Comparison of ENCODE assay signal across 29 cellular contexts in genomic region chr4:152731997-152732396, GRCh38.
"Had no signal": no experiment of that assay in that cellular context is flagged by ENCODE, and none has a peak within 500 bp of the region (broad histone marks: within the 10 kb centered on the region; RNA-seq: fewer than 3 reads in every experiment).

No MANE protein-coding gene starts in this region.

- H3K4me1 ChIP-seq: gastrocnemius medialis had no signal

- H3K27ac Mint-ChIP-seq: activated B cell treated with CpG ODN at 0.5 μM for 24 hours; activated CD4-positive, alpha-beta memory T cell treated with anti-CD3 and anti-CD28 coated beads for 36 hours; activated CD4-positive, alpha-beta T cell treated with anti-CD3 and anti-CD28 coated beads, Interleukin-2, amount 10 ng/mL, durations not matched to agents 24 days and 14 days; activated naive CD4-positive, alpha-beta T cell treated with anti-CD3 and anti-CD28 coated beads, Interleukin-2, amount 10 ng/mL, durations not matched to agents 7 days and 5 days; activated naive CD4-positive, alpha-beta T cell treated with anti-CD3 and anti-CD28 coated beads, Interleukin-2, amount 50 U/mL, for 72 hours; activated naive CD8-positive, alpha-beta T cell treated with anti-CD3 and anti-CD28 coated beads, Interleukin-2, amount 10 ng/mL, durations not matched to agents 7 days and 5 days; activated T-cell treated with anti-CD3 and anti-CD28 coated beads, Interleukin-2, amount 50 U/mL, for 24 hours; activated T-cell treated with anti-CD3 and anti-CD28 coated beads, Interleukin-2, amount 50 U/mL, for 72 hours; dendritic cell treated with granulocyte-macrophage colony-stimulating factor and Interleukin-4, amounts not matched to agents 40 ng/mL and 50 ng/mL, for 4 days; endodermal cell had no signal

- H3K27ac ChIP-seq: brain microvascular endothelial cell, coronary artery, dorsolateral prefrontal cortex, foreskin keratinocyte, gastrocnemius medialis, VCaP had no signal

- H3K4me1 Mint-ChIP-seq: activated naive CD4-positive, alpha-beta T cell treated with anti-CD3 and anti-CD28 coated beads, Interleukin-2, amount 10 ng/mL, durations not matched to agents 7 days and 5 days had no signal

- FAIRE-seq: astrocyte, bronchial epithelial cell had no signal

- DNase-seq: activated B cell treated with CpG ODN at 0.5 μM for 24 hours; activated CD4-positive, alpha-beta memory T cell treated with anti-CD3 and anti-CD28 coated beads for 36 hours; activated CD4-positive, alpha-beta T cell treated with anti-CD3 and anti-CD28 coated beads, Interleukin-2, amount 10 ng/mL, durations not matched to agents 24 days and 14 days; activated CD8-positive, alpha-beta memory T cell treated with anti-CD3 and anti-CD28 coated beads, Interleukin-2, amount 50 U/mL, for 48 hours; activated gamma-delta T cell; activated naive CD4-positive, alpha-beta T cell; activated naive CD4-positive, alpha-beta T cell treated with anti-CD3 and anti-CD28 coated beads, Interleukin-2, amount 10 ng/mL, durations not matched to agents 7 days and 5 days; activated naive CD8-positive, alpha-beta T cell treated with anti-CD3 and anti-CD28 coated beads, Interleukin-2, amount 10 ng/mL, durations not matched to agents 7 days and 5 days; activated T-cell treated with anti-CD3 and anti-CD28 coated beads for 4 hours; activated T-cell treated with anti-CD3 and anti-CD28 coated beads, Interleukin-2, amount 50 U/mL, for 24 hours; activated T-cell treated with anti-CD3 and anti-CD28 coated beads, Interleukin-2, amount 50 U/mL, for 72 hours; amniotic stem cell; anterior cingulate cortex; brain microvascular endothelial cell; dorsolateral prefrontal cortex; effector memory CD4-positive, alpha-beta T cell; endodermal cell; foreskin keratinocyte; gastrocnemius medialis; T-helper 2 cell had no signal

- ATAC-seq: activated CD4-positive, CD25-positive, alpha-beta regulatory T cell treated with anti-CD3 and anti-CD28 coated beads, Interleukin-2, amount 50 U/mL, for 24 hours; activated naive CD4-positive, alpha-beta T cell treated with anti-CD3 and anti-CD28 coated beads, Interleukin-2, amount 50 U/mL, for 72 hours; activated T-cell treated with anti-CD3 and anti-CD28 coated beads, Interleukin-2, amount 50 U/mL, for 72 hours; esophagus mucosa; foreskin keratinocyte; gastrocnemius medialis had no signal

- H3K27me3 ChIP-seq: brain microvascular endothelial cell, dorsolateral prefrontal cortex, foreskin keratinocyte, gastrocnemius medialis had no signal

- H3K36me3 Mint-ChIP-seq: activated CD4-positive, alpha-beta memory T cell treated with anti-CD3 and anti-CD28 coated beads for 36 hours; activated naive CD4-positive, alpha-beta T cell treated with anti-CD3 and anti-CD28 coated beads, Interleukin-2, amount 10 ng/mL, durations not matched to agents 7 days and 5 days; activated naive CD4-positive, alpha-beta T cell treated with anti-CD3 and anti-CD28 coated beads, Interleukin-2, amount 50 U/mL, for 72 hours; activated naive CD8-positive, alpha-beta T cell treated with anti-CD3 and anti-CD28 coated beads, Interleukin-2, amount 10 ng/mL, durations not matched to agents 7 days and 5 days had no signal

- H3K9me3 ChIP-seq: gastrocnemius medialis had no signal

- H3K4me3 Mint-ChIP-seq: activated B cell treated with CpG ODN at 0.5 μM for 24 hours; activated CD4-positive, alpha-beta memory T cell treated with anti-CD3 and anti-CD28 coated beads for 36 hours; activated CD4-positive, alpha-beta T cell treated with anti-CD3 and anti-CD28 coated beads, Interleukin-2, amount 10 ng/mL, durations not matched to agents 24 days and 14 days; activated naive CD4-positive, alpha-beta T cell treated with anti-CD3 and anti-CD28 coated beads, Interleukin-2, amount 10 ng/mL, durations not matched to agents 7 days and 5 days; activated naive CD8-positive, alpha-beta T cell treated with anti-CD3 and anti-CD28 coated beads, Interleukin-2, amount 10 ng/mL, durations not matched to agents 7 days and 5 days; activated T-cell treated with anti-CD3 and anti-CD28 coated beads, Interleukin-2, amount 50 U/mL, for 24 hours; activated T-cell treated with anti-CD3 and anti-CD28 coated beads, Interleukin-2, amount 50 U/mL, for 72 hours; central memory CD8-positive, alpha-beta T cell; dendritic cell treated with granulocyte-macrophage colony-stimulating factor and Interleukin-4, amounts not matched to agents 40 ng/mL and 50 ng/mL, for 4 days; endodermal cell had no signal

- H3K9me3 Mint-ChIP-seq: activated B cell treated with CpG ODN at 0.5 μM for 24 hours; activated CD4-positive, alpha-beta memory T cell treated with anti-CD3 and anti-CD28 coated beads for 36 hours; activated CD4-positive, alpha-beta T cell treated with anti-CD3 and anti-CD28 coated beads, Interleukin-2, amount 10 ng/mL, durations not matched to agents 24 days and 14 days; activated naive CD4-positive, alpha-beta T cell treated with anti-CD3 and anti-CD28 coated beads, Interleukin-2, amount 10 ng/mL, durations not matched to agents 7 days and 5 days; activated naive CD4-positive, alpha-beta T cell treated with anti-CD3 and anti-CD28 coated beads, Interleukin-2, amount 50 U/mL, for 72 hours; activated naive CD8-positive, alpha-beta T cell treated with anti-CD3 and anti-CD28 coated beads, Interleukin-2, amount 10 ng/mL, durations not matched to agents 7 days and 5 days; activated T-cell treated with anti-CD3 and anti-CD28 coated beads, Interleukin-2, amount 50 U/mL, for 24 hours; activated T-cell treated with anti-CD3 and anti-CD28 coated beads, Interleukin-2, amount 50 U/mL, for 72 hours; central memory CD8-positive, alpha-beta T cell; dendritic cell treated with granulocyte-macrophage colony-stimulating factor and Interleukin-4, amounts not matched to agents 40 ng/mL and 50 ng/mL, for 4 days; endodermal cell had no signal

- H3K36me3 ChIP-seq: brain microvascular endothelial cell, gastrocnemius medialis had no signal

- H3K4me3 ChIP-seq: coronary artery, dorsolateral prefrontal cortex, gastrocnemius medialis had no signal
